Comparison of ENCODE assay signal across 19 cellular contexts in genomic region chr2:71715241-71715750, GRCh38.
A peak's percentile ranks its signal among the peaks of the same experiment; 100 is the strongest.
DNase-seq lines count a peak whose midpoint lies in the region; ATAC-seq and TF ChIP-seq lines count a peak whose summit lies in the region.
"Had no signal": no experiment of that assay in that cellular context is flagged by ENCODE, and none has a peak within 500 bp of the region (broad histone marks: within the 10 kb centered on the region; RNA-seq: fewer than 3 reads in every experiment).

No MANE protein-coding gene starts in this region.

- H3K27ac ChIP-seq in WERI-Rb-1: no peak overlapping the region
- no peak overlapping the region for H3K27ac ChIP-seq in mesenchymal stem cell (ENCODE audit: low read length, poor library complexity, severe bottlenecking)
- peak overlapping the region; percentile 82 to 90 (median 86) for H3K27ac ChIP-seq in gastrocnemius medialis
- H3K27ac ChIP-seq: 22Rv1, A549 had no signal

- H3K36me3 ChIP-seq in WERI-Rb-1 (no peaks in the 10 kb centered on the region), mesenchymal stem cell (ENCODE audit: control insufficient read depth in 1 of 2, insufficient read depth in 2 of 2, low read depth in 1 of 2, low read length in 2 of 2) (no peaks in the 10 kb centered on the region), gastrocnemius medialis (no peaks in the 10 kb centered on the region)

- H3K4me3 ChIP-seq in WERI-Rb-1 (ENCODE audit: low read depth, low read length): no peak overlapping the region
- no peak overlapping the region for H3K4me3 ChIP-seq in mesenchymal stem cell (ENCODE audit: insufficient read depth in 1 of 2, low read depth in 1 of 2, low read length in 2 of 2)
- H3K4me3 ChIP-seq in gastrocnemius medialis: no peak overlapping the region
- H3K4me3 ChIP-seq: A549 had no signal

- TF ChIP-seq CTCF in WERI-Rb-1 (IDR thresholded peaks at IDR 0.05; ENCODE audit: low read depth, low read length): no peak
- TF ChIP-seq CTCF in gastrocnemius medialis (IDR thresholded peaks at IDR 0.05 in 4 of 5, conservative IDR thresholded peaks at IDR 0.05 in 1 of 5): no peak

- no peak for ATAC-seq in gastrocnemius medialis
- no peak for ATAC-seq in activated T-cell treated with anti-CD3 and anti-CD28 coated beads, Interleukin-2, amount 50 U/mL, for 4 hours
- ATAC-seq: A549; CD8-positive, alpha-beta T cell; HCT116 had no signal

- H3K27me3 ChIP-seq in WERI-Rb-1 (ENCODE audit: insufficient read depth, low read depth, severe bottlenecking) (no peaks in the 10 kb centered on the region), mesenchymal stem cell (ENCODE audit: control insufficient read depth in 1 of 2, insufficient read depth in 1 of 2, low read length in 2 of 2) (peaks cover 0 to 11% of the 10 kb centered on the region in 2 experiments), gastrocnemius medialis (no peaks in the 10 kb centered on the region)

- H3K27ac Mint-ChIP-seq in activated CD4-positive, alpha-beta memory T cell treated with anti-CD3 and anti-CD28 coated beads for 36 hours: no peak overlapping the region
- no peak overlapping the region for H3K27ac Mint-ChIP-seq in activated CD4-positive, alpha-beta memory T cell treated with anti-CD3 and anti-CD28 coated beads, Interleukin-2, amount 10 ng/mL, durations not matched to agents 7 days and 5 days
- H3K27ac Mint-ChIP-seq: CD8-positive, alpha-beta T cell; HFFc6 had no signal

- peaks cover 29% of the 10 kb centered on the region for H3K4me1 ChIP-seq in mesenchymal stem cell (ENCODE audit: control insufficient read depth, insufficient read depth, low read depth, low read length)
- peaks cover 71% of the 10 kb centered on the region in 2 donors for H3K4me1 ChIP-seq in gastrocnemius medialis

- peak overlapping the region; percentile 92 to 100 for H2BK12ac ChIP-seq in mesenchymal stem cell (ENCODE audit: low read length in 2 of 2)

- intact Hi-C loops in activated CD4-positive, alpha-beta memory T cell treated with anti-CD3 and anti-CD28 coated beads for 36 hours (cut with micrococcal nuclease): no loop called here
- intact Hi-C loops in gastrocnemius medialis (cut with DNase I; ENCODE audit: low total_unique reads): loop anchor here (10.0 kb wide), 1 partner anchor 260 kb away; the partner anchor contains the start of gene DYSF

- H3K4me1 Mint-ChIP-seq in activated CD4-positive, alpha-beta memory T cell treated with anti-CD3 and anti-CD28 coated beads for 36 hours (ENCODE audit: low read depth): no peaks in the 10 kb centered on the region
- H3K4me1 Mint-ChIP-seq in activated CD4-positive, alpha-beta memory T cell treated with anti-CD3 and anti-CD28 coated beads, Interleukin-2, amount 10 ng/mL, durations not matched to agents 7 days and 5 days: no peaks in the 10 kb centered on the region
- H3K4me1 Mint-ChIP-seq in activated T-cell treated with anti-CD3 and anti-CD28 coated beads, Interleukin-2, amount 50 U/mL, for 4 hours (ENCODE audit: low read depth): no peaks in the 10 kb centered on the region

- H2BK120ac ChIP-seq in mesenchymal stem cell (ENCODE audit: low read depth, low read length): peak overlapping the region; percentile 69

- no peak overlapping the region for H3K4me2 ChIP-seq in mesenchymal stem cell (ENCODE audit: low read length, poor library complexity, severe bottlenecking)
- H3K4me2 ChIP-seq: A549 had no signal

- POLR2A ChIA-PET in activated CD4-positive, alpha-beta memory T cell treated with anti-CD3 and anti-CD28 coated beads for 36 hours (lab: Charles Lee): no interaction called here
- POLR2A ChIA-PET in activated CD4-positive, alpha-beta memory T cell treated with anti-CD3 and anti-CD28 coated beads, Interleukin-2, amount 10 ng/mL, durations not matched to agents 7 days and 5 days (lab: Charles Lee): no interaction called here

- H3K36me3 Mint-ChIP-seq in activated CD4-positive, alpha-beta memory T cell treated with anti-CD3 and anti-CD28 coated beads for 36 hours: no peaks in the 10 kb centered on the region
- no peaks in the 10 kb centered on the region for H3K36me3 Mint-ChIP-seq in activated CD4-positive, alpha-beta memory T cell treated with anti-CD3 and anti-CD28 coated beads, Interleukin-2, amount 10 ng/mL, durations not matched to agents 7 days and 5 days (ENCODE audit: low read depth)
- no peaks in the 10 kb centered on the region for H3K36me3 Mint-ChIP-seq in activated T-cell treated with anti-CD3 and anti-CD28 coated beads, Interleukin-2, amount 50 U/mL, for 4 hours (ENCODE audit: insufficient read depth)
- H3K36me3 Mint-ChIP-seq: CD8-positive, alpha-beta T cell had no signal

- H4K91ac ChIP-seq in mesenchymal stem cell (ENCODE audit: low read length): peak overlapping the region; percentile 85

- no peak for TF ChIP-seq POLR2A in gastrocnemius medialis (IDR thresholded peaks at IDR 0.05)

- H3K4ac ChIP-seq in mesenchymal stem cell (ENCODE audit: low read depth in 1 of 2, low read length in 2 of 2): peak overlapping the region; percentile 18 to 77

- CTCF ChIA-PET in activated CD4-positive, alpha-beta memory T cell treated with anti-CD3 and anti-CD28 coated beads for 36 hours (lab: Charles Lee): no interaction called here
- CTCF ChIA-PET in activated CD4-positive, alpha-beta memory T cell treated with anti-CD3 and anti-CD28 coated beads, Interleukin-2, amount 10 ng/mL, durations not matched to agents 7 days and 5 days (lab: Charles Lee): no interaction called here

- 94% methylated on average over 5 of the region's 6 CpGs for WGBS in mesenchymal stem cell

- no peaks in the 10 kb centered on the region for H3K9me3 Mint-ChIP-seq in activated CD4-positive, alpha-beta memory T cell treated with anti-CD3 and anti-CD28 coated beads for 36 hours
- no peaks in the 10 kb centered on the region for H3K9me3 Mint-ChIP-seq in activated CD4-positive, alpha-beta memory T cell treated with anti-CD3 and anti-CD28 coated beads, Interleukin-2, amount 10 ng/mL, durations not matched to agents 7 days and 5 days
- H3K9me3 Mint-ChIP-seq in activated T-cell treated with anti-CD3 and anti-CD28 coated beads, Interleukin-2, amount 50 U/mL, for 4 hours: no peaks in the 10 kb centered on the region
- H3K9me3 Mint-ChIP-seq: CD8-positive, alpha-beta T cell had no signal

- H2BK5ac ChIP-seq in mesenchymal stem cell (ENCODE audit: low read depth, low read length, poor library complexity, severe bottlenecking): no peak overlapping the region

- no peaks in the 10 kb centered on the region for H3K9me3 ChIP-seq in WERI-Rb-1 (ENCODE audit: severe bottlenecking)
- peaks cover 3% of the 10 kb centered on the region for H3K9me3 ChIP-seq in mesenchymal stem cell (ENCODE audit: control insufficient read depth, low read length)
- H3K9me3 ChIP-seq in gastrocnemius medialis: no peaks in the 10 kb centered on the region
- H3K9me3 ChIP-seq: A549 had no signal

- H3K9ac ChIP-seq in mesenchymal stem cell (ENCODE audit: low read length): no peak overlapping the region

- H2AFZ ChIP-seq in mesenchymal stem cell (ENCODE audit: low read depth, low read length): no peak overlapping the region

- H3K4me3 Mint-ChIP-seq in activated CD4-positive, alpha-beta memory T cell treated with anti-CD3 and anti-CD28 coated beads for 36 hours: no peak overlapping the region
- no peak overlapping the region for H3K4me3 Mint-ChIP-seq in activated CD4-positive, alpha-beta memory T cell treated with anti-CD3 and anti-CD28 coated beads, Interleukin-2, amount 10 ng/mL, durations not matched to agents 7 days and 5 days
- H3K4me3 Mint-ChIP-seq in activated T-cell treated with anti-CD3 and anti-CD28 coated beads, Interleukin-2, amount 50 U/mL, for 4 hours: no peak overlapping the region
- H3K4me3 Mint-ChIP-seq: CD8-positive, alpha-beta T cell; HFFc6 had no signal

- no peak overlapping the region for H3K14ac ChIP-seq in mesenchymal stem cell (ENCODE audit: low read length in 2 of 2)

- no peaks in the 10 kb centered on the region for H3K79me1 ChIP-seq in mesenchymal stem cell (replicated peaks; ENCODE audit: low read length, poor library complexity, severe bottlenecking)

- in situ Hi-C loops in gastrocnemius medialis (cut with MboI; ENCODE audit: low sequenced_read_pairs in 4 of 4): no loop called here

- no peak overlapping the region for H3K23ac ChIP-seq in mesenchymal stem cell (ENCODE audit: low read length in 2 of 2)

- DNase-seq in activated CD4-positive, alpha-beta memory T cell treated with anti-CD3 and anti-CD28 coated beads for 36 hours: peak; percentile 1
- DNase-seq in activated CD4-positive, alpha-beta memory T cell treated with anti-CD3 and anti-CD28 coated beads, Interleukin-2, amount 10 ng/mL, durations not matched to agents 7 days and 5 days: no peak
- peak; percentile 1 for DNase-seq in WERI-Rb-1
- no peak for DNase-seq in mesenchymal stem cell
- DNase-seq in gastrocnemius medialis: no peak
- DNase-seq in T-helper 9 cell: no peak
- no peak for DNase-seq in activated T-cell treated with anti-CD3 and anti-CD28 coated beads, Interleukin-2, amount 50 U/mL, for 4 hours
- no peak for DNase-seq in hypothalamus (lab: John Stamatoyannopoulos, UW)
- DNase-seq: AML-193; Calu3; CD8-positive, alpha-beta T cell; DMS79 treated with DMSO at 0.1 percent for 48 hours; GF-D8; GOT3; H7; HFFc6 had no signal

- peaks cover 5% of the 10 kb centered on the region for H3K27me3 Mint-ChIP-seq in activated CD4-positive, alpha-beta memory T cell treated with anti-CD3 and anti-CD28 coated beads for 36 hours
- H3K27me3 Mint-ChIP-seq in activated CD4-positive, alpha-beta memory T cell treated with anti-CD3 and anti-CD28 coated beads, Interleukin-2, amount 10 ng/mL, durations not matched to agents 7 days and 5 days: peaks cover 3% of the 10 kb centered on the region
- H3K27me3 Mint-ChIP-seq in activated T-cell treated with anti-CD3 and anti-CD28 coated beads, Interleukin-2, amount 50 U/mL, for 4 hours (ENCODE audit: low read depth): peaks cover 4% of the 10 kb centered on the region

- no peak overlapping the region for H2BK15ac ChIP-seq in mesenchymal stem cell (ENCODE audit: low read depth, poor library complexity, severe bottlenecking)

- peak overlapping the region; percentile 52 to 87 for H3K18ac ChIP-seq in mesenchymal stem cell (ENCODE audit: low read depth in 1 of 2, low read length in 2 of 2)

- H2AK5ac ChIP-seq in mesenchymal stem cell (ENCODE audit: low read length, severe bottlenecking): peak overlapping the region; percentile 20

- H4K8ac ChIP-seq in mesenchymal stem cell (ENCODE audit: low read length): peak overlapping the region; percentile 58

Comparison
In these comparisons a context has a peak if more than half of its experiments do, and no peak if none do; other contexts are left out.
1. DNase-seq: peak in activated CD4-positive, alpha-beta memory T cell treated with anti-CD3 and anti-CD28 coated beads for 36 hours (single experiment) and WERI-Rb-1 (single experiment); none in activated CD4-positive, alpha-beta memory T cell treated with anti-CD3 and anti-CD28 coated beads, Interleukin-2, amount 10 ng/mL, durations not matched to agents 7 days and 5 days (single experiment), mesenchymal stem cell (single experiment), gastrocnemius medialis (0 of 2), T-helper 9 cell (single experiment), activated T-cell treated with anti-CD3 and anti-CD28 coated beads, Interleukin-2, amount 50 U/mL, for 4 hours (single experiment) and hypothalamus (0 of 51).
2. H3K27ac ChIP-seq: peak in gastrocnemius medialis (4 of 4); none in WERI-Rb-1 (single experiment) and mesenchymal stem cell (single experiment).